ENCODE assay signal across 22 cellular contexts in genomic region chr19:43437712-43438111, GRCh38. TPM values are rescaled to one million over a fixed set of nuclear protein-coding genes. Genes with fewer than 3 reads are reported as not detected.
DNase-seq lines count a peak whose midpoint lies in the region; ATAC-seq and TF ChIP-seq lines count a peak whose summit lies in the region.
"Had no signal": no experiment of that assay in that cellular context is flagged by ENCODE, and none has a peak within 500 bp of the region (broad histone marks: within the 10 kb centered on the region; RNA-seq: fewer than 3 reads in every experiment).

No MANE protein-coding gene starts in this region.

- peaks cover 1% of the 10 kb centered on the region for H3K36me3 Mint-ChIP-seq in activated naive CD4-positive, alpha-beta T cell treated with anti-CD3 and anti-CD28 coated beads, Interleukin-2, amount 50 U/mL, for 24 hours
- H3K36me3 Mint-ChIP-seq in natural killer cell treated with Interleukin-12 subunit alpha and Interleukin-12 subunit beta and Interleukin-15 and Interleukin-18, amount 100 ng/mL, for 72 hours, result no peaks in the 10 kb centered on the region
- H3K36me3 Mint-ChIP-seq: activated naive CD8-positive, alpha-beta T cell treated with anti-CD3 and anti-CD28 coated beads for 36 hours; CD14-positive monocyte had no signal

- H3K27me3 Mint-ChIP-seq in activated naive CD4-positive, alpha-beta T cell treated with anti-CD3 and anti-CD28 coated beads, Interleukin-2, amount 50 U/mL, for 24 hours, result no peaks in the 10 kb centered on the region
- no peaks in the 10 kb centered on the region for H3K27me3 Mint-ChIP-seq in natural killer cell treated with Interleukin-12 subunit alpha and Interleukin-12 subunit beta and Interleukin-15 and Interleukin-18, amount 100 ng/mL, for 72 hours
- H3K27me3 Mint-ChIP-seq: activated naive CD8-positive, alpha-beta T cell treated with anti-CD3 and anti-CD28 coated beads for 36 hours had no signal

- H3K4me1 Mint-ChIP-seq in activated naive CD4-positive, alpha-beta T cell treated with anti-CD3 and anti-CD28 coated beads, Interleukin-2, amount 50 U/mL, for 24 hours, result peaks cover 67% of the 10 kb centered on the region
- peaks cover 27 to 34% of the 10 kb centered on the region in 2 donors for H3K4me1 Mint-ChIP-seq in natural killer cell treated with Interleukin-12 subunit alpha and Interleukin-12 subunit beta and Interleukin-15 and Interleukin-18, amount 100 ng/mL, for 72 hours (ENCODE audit: low read depth in 2 of 2)

- no peak for ATAC-seq in natural killer cell treated with Interleukin-12 subunit alpha and Interleukin-12 subunit beta and Interleukin-15 and Interleukin-18, amount 100 ng/mL, for 72 hours
- ATAC-seq in GM19324 (IDR thresholded peaks at IDR 0.05; ENCODE audit: low FRiP score, unreplicated experiment), result no peak
- ATAC-seq: activated CD4-positive, CD25-positive, alpha-beta regulatory T cell treated with anti-CD3 and anti-CD28 coated beads, Interleukin-2, amount 50 U/mL, for 24 hours had no signal

- peaks cover 10% of the 10 kb centered on the region for H3K4me1 ChIP-seq in HEK293 (ENCODE audit: control insufficient read depth, insufficient read depth, low read length)
- peaks cover 32% of the 10 kb centered on the region for H3K4me1 ChIP-seq in effector memory CD4-positive, alpha-beta T cell (ENCODE audit: control insufficient read depth, insufficient read depth, low read length, poor library complexity, severe bottlenecking)

- H3K4me3 Mint-ChIP-seq in activated naive CD4-positive, alpha-beta T cell treated with anti-CD3 and anti-CD28 coated beads, Interleukin-2, amount 50 U/mL, for 24 hours, result peak overlapping the region; percentile 19
- H3K4me3 Mint-ChIP-seq in natural killer cell treated with Interleukin-12 subunit alpha and Interleukin-12 subunit beta and Interleukin-15 and Interleukin-18, amount 100 ng/mL, for 72 hours, result no peak overlapping the region
- H3K4me3 Mint-ChIP-seq: activated naive CD8-positive, alpha-beta T cell treated with anti-CD3 and anti-CD28 coated beads for 36 hours; CD14-positive monocyte; HFFc6 had no signal

- H3K27ac ChIP-seq in HEK293 (ENCODE audit: extremely low read depth, low read depth, low read length), result no peak overlapping the region
- H3K27ac ChIP-seq in effector memory CD4-positive, alpha-beta T cell (ENCODE audit: insufficient read depth, low read length, poor library complexity, severe bottlenecking), result peak overlapping the region; percentile 85

- TF ChIP-seq CTCF in HEK293 (tag by site-specific recombination; IDR thresholded peaks at IDR 0.05), result no peak

- H3K4me3 ChIP-seq in HEK293 (ENCODE audit: low read depth, low read length), result no peak overlapping the region
- H3K4me3 ChIP-seq in effector memory CD4-positive, alpha-beta T cell (ENCODE audit: insufficient read depth, low read depth, low read length, poor library complexity, severe bottlenecking), result no peak overlapping the region

- peaks cover 3% of the 10 kb centered on the region for H3K9me3 ChIP-seq in HEK293 (ENCODE audit: control insufficient read depth, insufficient read depth, low read depth, low read length)
- no peaks in the 10 kb centered on the region for H3K9me3 ChIP-seq in effector memory CD4-positive, alpha-beta T cell (ENCODE audit: control insufficient read depth, low read length)

- CTCF ChIA-PET in HEK293 (lab: Yijun Ruan, JAX), result interaction anchor here (1.0 to 13.5 kb wide), 4 partner anchors 9 to 85 kb away, joined by 3 to 749 read pairs (median 196); partner anchors contain the start of gene ETHE1

- H3K27me3 ChIP-seq in effector memory CD4-positive, alpha-beta T cell (replicated peaks; ENCODE audit: control insufficient read depth, insufficient read depth, low read length, poor library complexity, severe bottlenecking), result no peaks in the 10 kb centered on the region

- DNase-seq in activated naive CD4-positive, alpha-beta T cell treated with anti-CD3 and anti-CD28 coated beads, Interleukin-2, amount 50 U/mL, for 16 hours, result no peak
- no peak for DNase-seq in effector memory CD4-positive, alpha-beta T cell
- DNase-seq in natural killer cell treated with Interleukin-12 subunit alpha and Interleukin-12 subunit beta and Interleukin-15 and Interleukin-18, amount 100 ng/mL, for 72 hours (ENCODE audit: low spot score), result no peak
- DNase-seq in activated CD8-positive, alpha-beta memory T cell treated with anti-CD3 and anti-CD28 coated beads for 24 hours, result no peak
- no peak for DNase-seq in 8988T
- DNase-seq: activated naive CD8-positive, alpha-beta T cell treated with anti-CD3 and anti-CD28 coated beads for 36 hours; NCI-H1092 treated with DMSO at 0.1 percent for 48 hours; NCI-H2081; NCI-H748 treated with DMSO at 0.1 percent for 48 hours; occipital lobe; Right ventricle myocardium superior; small intestine; stimulated activated CD4-positive, alpha-beta T cell treated with anti-CD3 and anti-CD28 coated beads, Interleukin-2, amount 100 ng/mL, for 24 hours had no signal

- no peaks in the 10 kb centered on the region; a peak in 1 of 3 replicates for H3K36me3 ChIP-seq in HEK293 (ENCODE audit: control insufficient read depth in 2 of 2, insufficient read depth in 1 of 2, low read length in 2 of 2)
- H3K36me3 ChIP-seq in effector memory CD4-positive, alpha-beta T cell (ENCODE audit: control insufficient read depth, insufficient read depth, low read length), result no peaks in the 10 kb centered on the region

- H3K9me3 Mint-ChIP-seq in activated naive CD4-positive, alpha-beta T cell treated with anti-CD3 and anti-CD28 coated beads, Interleukin-2, amount 50 U/mL, for 24 hours, result no peaks in the 10 kb centered on the region
- no peaks in the 10 kb centered on the region for H3K9me3 Mint-ChIP-seq in natural killer cell treated with Interleukin-12 subunit alpha and Interleukin-12 subunit beta and Interleukin-15 and Interleukin-18, amount 100 ng/mL, for 72 hours
- H3K9me3 Mint-ChIP-seq: activated T-helper 1 cell treated with anti-CD3 and anti-CD28 coated beads, Interleukin-12 subunit alpha, Interleukin-12 subunit beta, Interleukin-2, Interleukin-4 antibody, amounts not matched to agents 30 ng/mL and 10 ng/mL and 1 ng/mL, durations not matched to agents 14 hours and 24 hours and 36 hours; HFFc6 had no signal

- peak overlapping the region; percentile 41 for H3K27ac Mint-ChIP-seq in activated naive CD4-positive, alpha-beta T cell treated with anti-CD3 and anti-CD28 coated beads, Interleukin-2, amount 50 U/mL, for 24 hours
- peak overlapping the region; percentile 29 to 56 for H3K27ac Mint-ChIP-seq in natural killer cell treated with Interleukin-12 subunit alpha and Interleukin-12 subunit beta and Interleukin-15 and Interleukin-18, amount 100 ng/mL, for 72 hours
- H3K27ac Mint-ChIP-seq: activated naive CD8-positive, alpha-beta T cell treated with anti-CD3 and anti-CD28 coated beads for 36 hours had no signal

- POLR2A ChIA-PET in HEK293 (lab: Yijun Ruan, JAX), result no interaction called here

TF ChIP-seq in HEK293, 187 proteins besides CTCF, POLR2A, EP300 and RAD21:
- TF ChIP-seq KLF1 (tag by site-specific recombination; IDR thresholded peaks at IDR 0.05) (no peak), ZNF76 (tag by site-specific recombination; IDR thresholded peaks at IDR 0.05; ENCODE audit: borderline replicate concordance, low read depth) (no peak), ZNF121 (tag by site-specific recombination; IDR thresholded peaks at IDR 0.05) (0 out of 2 replicates have a peak, but pooled peaks have one; percentile 26), ZNF488 (tag by site-specific recombination; IDR thresholded peaks at IDR 0.05) (no peak), INSM2 (tag by site-specific recombination; IDR thresholded peaks at IDR 0.05) (no peak)

RNA-seq across cellular contexts. Expression of gene TEX101, which starts 23.0 kb away (rescaled TPM):
- not detected for total RNA-seq in natural killer cell treated with Interleukin-12 subunit alpha and Interleukin-12 subunit beta and Interleukin-15 and Interleukin-18, amount 100 ng/mL, for 72 hours
- total RNA-seq: activated naive CD8-positive, alpha-beta T cell treated with anti-CD3 and anti-CD28 coated beads for 36 hours; activated T-helper 1 cell treated with anti-CD3 and anti-CD28 coated beads, Interleukin-12 subunit alpha, Interleukin-12 subunit beta, Interleukin-2, Interleukin-4 antibody, amounts not matched to agents 30 ng/mL and 10 ng/mL and 1 ng/mL, durations not matched to agents 14 hours and 24 hours and 36 hours; astrocyte; dermis microvascular lymphatic vessel endothelial cell; HFFc6; occipital lobe; Right ventricle myocardium superior had no signal

RNA-seq across cellular contexts. Expression of gene LYPD3, which starts 27.7 kb away (rescaled TPM):
- not detected for total RNA-seq in natural killer cell treated with Interleukin-12 subunit alpha and Interleukin-12 subunit beta and Interleukin-15 and Interleukin-18, amount 100 ng/mL, for 72 hours
- total RNA-seq: occipital lobe had no signal
